Comparison of ENCODE assay signal across 18 cellular contexts in genomic region chr1:239237912-239238311, GRCh38.
DNase-seq lines count a peak whose midpoint lies in the region; ATAC-seq, FAIRE-seq and TF ChIP-seq lines count a peak whose summit lies in the region.
"Had no signal": no experiment of that assay in that cellular context is flagged by ENCODE, and none has a peak within 500 bp of the region (broad histone marks: within the 10 kb centered on the region; RNA-seq: fewer than 3 reads in every experiment).

No MANE protein-coding gene starts in this region.

- in situ Hi-C loops in SK-MEL-5 (cut with HindIII; ENCODE audit: low pct_unique_long_range_greater_than_20kb, low sequenced_read_pairs) = no loop called here

- ATAC-seq in A549 (peak; percentile 59 to 81; a peak in 3 of 6 replicates), GM21526 (IDR thresholded peaks at IDR 0.05; ENCODE audit: low FRiP score, unreplicated experiment) (no peak), GM21381 (IDR thresholded peaks at IDR 0.05; ENCODE audit: unreplicated experiment) (no peak), HG02623 (IDR thresholded peaks at IDR 0.05; ENCODE audit: unreplicated experiment) (no peak)
- ATAC-seq: CD8-positive, alpha-beta T cell; K562; T-cell had no signal

- TF ChIP-seq POLR2A in A549 (IDR thresholded peaks at IDR 0.05; ENCODE audit: low read length) = no peak

- no peak overlapping the region for H3K27ac ChIP-seq in A549
- H3K27ac ChIP-seq: HL-60, SK-N-MC had no signal

- peak in 1 of 2 experiments; percentile 32 for DNase-seq in A549 (ENCODE audit: low read depth in 1 of 2, low spot score in 1 of 2)
- peak; percentile 19 for DNase-seq in ELR (ENCODE audit: low read depth)
- DNase-seq in SK-MEL-5 (ENCODE audit: low read depth, low spot score) = peak; percentile 29
- peak; percentile 38 for DNase-seq in iPS-NIHi7 (ENCODE audit: extremely low spot score)
- DNase-seq: CD8-positive, alpha-beta T cell; MG63; NCI-H1105; NCI-H187; NCI-H2171 treated with DMSO at 0.1 percent for 48 hours; NCI-H510A treated with DMSO at 0.1 percent for 48 hours; NK-92 treated with Interleukin-12 subunit alpha and Interleukin-12 subunit beta, amount 100 ng/mL, for 24 hours; T-cell had no signal

- no peak for TF ChIP-seq EP300 in A549 (IDR thresholded peaks at IDR 0.05)

- H3K9me3 ChIP-seq in A549 = no peaks in the 10 kb centered on the region
- H3K9me3 ChIP-seq: MG63 had no signal

- no peaks in the 10 kb centered on the region for H3K4me1 ChIP-seq in A549

- TF ChIP-seq CTCF in A549 (IDR thresholded peaks at IDR 0.05) = no peak

- FAIRE-seq in A549 (lab: Jason Lieb, UNC) = no peak
- FAIRE-seq: K562 had no signal

- CTCF ChIA-PET in A549 (lab: Yijun Ruan, JAX) = no interaction called here

- no peak overlapping the region for H3K4me2 ChIP-seq in A549

- no peak for TF ChIP-seq RAD21 in A549 (conservative IDR thresholded peaks at IDR 0.05 in 1 of 2, IDR thresholded peaks at IDR 0.05 in 1 of 2)

- POLR2A ChIA-PET in A549 (lab: Yijun Ruan, JAX) = no interaction called here

- H3K4me3 ChIP-seq in A549 = no peak overlapping the region
- H3K4me3 ChIP-seq: K562, MG63, SK-N-MC had no signal

- 47% methylated on average over 9 of the region's 9 CpGs for WGBS in A549 (ENCODE audit: missing lambda C conversion rate)

TF ChIP-seq in A549, 52 proteins besides CTCF, POLR2A, EP300 and RAD21:
- TF ChIP-seq EHMT2 (IDR thresholded peaks at IDR 0.05; ENCODE audit: low read depth) = no peak
- no peak for TF ChIP-seq SREBF2 (IDR thresholded peaks at IDR 0.05)
- no peak for TF ChIP-seq CBX2 (IDR thresholded peaks at IDR 0.05; ENCODE audit: borderline replicate concordance, low read depth)
- TF ChIP-seq BHLHE40 (IDR thresholded peaks at IDR 0.05; ENCODE audit: low read depth, low read length) = no peak
TF ChIP-seq in A549: peak in this region for 0.

Comparison
In these comparisons a context has a peak if more than half of its experiments do, and no peak if none do; other contexts are left out.
1. ATAC-seq: peak in A549 (2 of 2); none in GM21526 (single experiment), GM21381 (single experiment) and HG02623 (single experiment).